In genomic region chr2:26559556-26559955, GRCh38 we compare ENCODE assay signal across 31 cellular contexts.
DNase-seq lines count a peak whose midpoint lies in the region; ATAC-seq and TF ChIP-seq lines count a peak whose summit lies in the region.
"Had no signal": no experiment of that assay in that cellular context is flagged by ENCODE, and none has a peak within 500 bp of the region (broad histone marks: within the 10 kb centered on the region; RNA-seq: fewer than 3 reads in every experiment).

No MANE protein-coding gene starts in this region.

- no peak overlapping the region for H2BK5ac ChIP-seq in mesendoderm (ENCODE audit: low read length)

- no peak overlapping the region for H3K27ac ChIP-seq in mesendoderm (ENCODE audit: low read depth, low read length)
- H3K27ac ChIP-seq: 22Rv1, C4-2B, HL-60, Peyer's patch, transverse colon had no signal

- no peak overlapping the region for H2BK15ac ChIP-seq in mesendoderm (replicated peaks; ENCODE audit: low read depth)

- intact Hi-C loops in natural killer cell (cut with micrococcal nuclease), result no loop called here

- H3K27me3 Mint-ChIP-seq in natural killer cell treated with Interleukin-12 subunit alpha and Interleukin-12 subunit beta and Interleukin-15 and Interleukin-18, amount 100 ng/mL, for 72 hours, result peaks cover 30 to 44% of the 10 kb centered on the region in 2 donors
- H3K27me3 Mint-ChIP-seq in natural killer cell (ENCODE audit: low read depth in 2 of 2), result peaks cover 52% of the 10 kb centered on the region in 2 donors

- WGBS in mesendoderm (ENCODE audit: extremely low coverage, insufficient coverage, low lambda C conversion rate), result no CpG with 5 or more reads among the region's 2 CpGs

- H3K79me1 ChIP-seq in mesendoderm (ENCODE audit: low read length), result no peaks in the 10 kb centered on the region

- no peak overlapping the region for H3K4me2 ChIP-seq in mesendoderm (ENCODE audit: low read length)

- H3K79me2 ChIP-seq in mesendoderm (ENCODE audit: control insufficient read depth, insufficient read depth, low read length), result no peaks in the 10 kb centered on the region

- H2AK5ac ChIP-seq in mesendoderm (ENCODE audit: low read length), result no peak overlapping the region

- DNase-seq in DMS 273 (lab: John Stamatoyannopoulos, UW; ENCODE audit: unreplicated experiment) (peak; percentile 24), DMS 273 treated with DMSO at 0.1 percent for 48 hours (lab: John Stamatoyannopoulos, UW) (no peak), natural killer cell (no peak), mesendoderm (peak; percentile 58), AG08395 (ENCODE audit: low spot score) (no peak)
- peak; percentile 18 for DNase-seq in natural killer cell treated with Interleukin-12 subunit alpha and Interleukin-12 subunit beta and Interleukin-15 and Interleukin-18, amount 100 ng/mL, for 72 hours (ENCODE audit: low spot score)
- DNase-seq: activated CD4-positive, alpha-beta T cell treated with anti-CD3 and anti-CD28 coated beads for 4 hours; activated naive CD4-positive, alpha-beta T cell treated with Interleukin-2 at 50 U/mL for 16 hours; activated T-cell treated with anti-CD3 and anti-CD28 coated beads, Interleukin-2, amount 50 U/mL, for 24 hours; Calu3; head of caudate nucleus; midbrain; MM.1S; naive B cell; NCI-H2029 treated with DMSO at 0.1 percent for 48 hours; NCI-H446; NCI-H82; nucleus accumbens; Peyer's patch; SIG-M5; SW 1271; transverse colon had no signal

- no peak overlapping the region for H4K8ac ChIP-seq in mesendoderm (ENCODE audit: low read depth, low read length)

- H4K5ac ChIP-seq in mesendoderm (ENCODE audit: low read length), result no peak overlapping the region

- no peak for TF ChIP-seq CTCF in natural killer cell (IDR thresholded peaks at IDR 0.05)

- no peak overlapping the region for H3K4me3 Mint-ChIP-seq in natural killer cell treated with Interleukin-12 subunit alpha and Interleukin-12 subunit beta and Interleukin-15 and Interleukin-18, amount 100 ng/mL, for 72 hours
- no peak overlapping the region for H3K4me3 Mint-ChIP-seq in natural killer cell
- H3K4me3 Mint-ChIP-seq: activated T-cell treated with anti-CD3 and anti-CD28 coated beads, Interleukin-2, amount 50 U/mL, for 24 hours; dendritic cell treated with granulocyte-macrophage colony-stimulating factor and Interleukin-4, amounts not matched to agents 40 ng/mL and 50 ng/mL, for 4 days; naive B cell; stimulated activated memory B cell treated with anti-CD40 and anti-IgM and Interleukin-4, amounts not matched to agents 10 μg/mL and 1 μg/mL and 100 μg/mL, for 72 hours had no signal

- H3K9ac ChIP-seq in mesendoderm (ENCODE audit: low read length), result no peak overlapping the region

- H3K4ac ChIP-seq in mesendoderm (ENCODE audit: low read depth, low read length), result no peak overlapping the region

- no peaks in the 10 kb centered on the region for H3K4me1 ChIP-seq in mesendoderm (ENCODE audit: control insufficient read depth, low read depth, low read length)

- H3K4me3 ChIP-seq in mesendoderm (ENCODE audit: low read length), result no peak overlapping the region
- H3K4me3 ChIP-seq: Peyer's patch, transverse colon had no signal

- H3K18ac ChIP-seq in mesendoderm (ENCODE audit: low read length), result no peak overlapping the region

- no peaks in the 10 kb centered on the region for H3K27me3 ChIP-seq in mesendoderm (ENCODE audit: insufficient read depth, low read length, poor library complexity)

- no peak overlapping the region for H2BK120ac ChIP-seq in mesendoderm (ENCODE audit: low read depth, low read length)

- H3K36me3 Mint-ChIP-seq in natural killer cell treated with Interleukin-12 subunit alpha and Interleukin-12 subunit beta and Interleukin-15 and Interleukin-18, amount 100 ng/mL, for 72 hours, result no peaks in the 10 kb centered on the region
- no peaks in the 10 kb centered on the region for H3K36me3 Mint-ChIP-seq in natural killer cell
- H3K36me3 Mint-ChIP-seq: brain; stimulated activated memory B cell treated with anti-CD40 and anti-IgM and Interleukin-4, amounts not matched to agents 10 μg/mL and 1 μg/mL and 100 μg/mL, for 72 hours had no signal

- no peak overlapping the region for H3K56ac ChIP-seq in mesendoderm (ENCODE audit: low read length)

- H3K4me1 Mint-ChIP-seq in natural killer cell treated with Interleukin-12 subunit alpha and Interleukin-12 subunit beta and Interleukin-15 and Interleukin-18, amount 100 ng/mL, for 72 hours (ENCODE audit: low read depth in 2 of 2), result peaks cover 0 to 5% of the 10 kb centered on the region in 2 donors
- peaks cover 0 to 4% of the 10 kb centered on the region in 2 donors for H3K4me1 Mint-ChIP-seq in natural killer cell

- H3K23ac ChIP-seq in mesendoderm (ENCODE audit: low read length), result peak overlapping the region; percentile 24

- H3K27ac Mint-ChIP-seq in natural killer cell treated with Interleukin-12 subunit alpha and Interleukin-12 subunit beta and Interleukin-15 and Interleukin-18, amount 100 ng/mL, for 72 hours, result no peak overlapping the region
- H3K27ac Mint-ChIP-seq in natural killer cell, result no peak overlapping the region
- H3K27ac Mint-ChIP-seq: activated T-cell treated with anti-CD3 and anti-CD28 coated beads, Interleukin-2, amount 50 U/mL, for 24 hours; dendritic cell treated with granulocyte-macrophage colony-stimulating factor and Interleukin-4, amounts not matched to agents 40 ng/mL and 50 ng/mL, for 4 days; naive B cell; stimulated activated memory B cell treated with anti-CD40 and anti-IgM and Interleukin-4, amounts not matched to agents 10 μg/mL and 1 μg/mL and 100 μg/mL, for 72 hours had no signal

- no peak for ATAC-seq in natural killer cell treated with Interleukin-12 subunit alpha and Interleukin-12 subunit beta and Interleukin-15 and Interleukin-18, amount 100 ng/mL, for 72 hours
- ATAC-seq in natural killer cell (no peak), GM21619 (IDR thresholded peaks at IDR 0.05; ENCODE audit: unreplicated experiment) (no peak), GM18870 (IDR thresholded peaks at IDR 0.05; ENCODE audit: unreplicated experiment) (no peak)
- ATAC-seq: esophagus mucosa; stimulated activated memory B cell treated with anti-CD40 and anti-IgM and Interleukin-4, amounts not matched to agents 10 μg/mL and 1 μg/mL and 100 μg/mL, for 72 hours had no signal

- H3K36me3 ChIP-seq in mesendoderm (ENCODE audit: control insufficient read depth, insufficient read depth, low read length), result no peaks in the 10 kb centered on the region
- H3K36me3 ChIP-seq: Peyer's patch, transverse colon had no signal

- H3K9me3 Mint-ChIP-seq in natural killer cell treated with Interleukin-12 subunit alpha and Interleukin-12 subunit beta and Interleukin-15 and Interleukin-18, amount 100 ng/mL, for 72 hours, result no peaks in the 10 kb centered on the region
- no peaks in the 10 kb centered on the region for H3K9me3 Mint-ChIP-seq in natural killer cell
- H3K9me3 Mint-ChIP-seq: activated T-cell treated with anti-CD3 and anti-CD28 coated beads, Interleukin-2, amount 50 U/mL, for 24 hours; dendritic cell treated with granulocyte-macrophage colony-stimulating factor and Interleukin-4, amounts not matched to agents 40 ng/mL and 50 ng/mL, for 4 days; naive B cell; stimulated activated memory B cell treated with anti-CD40 and anti-IgM and Interleukin-4, amounts not matched to agents 10 μg/mL and 1 μg/mL and 100 μg/mL, for 72 hours had no signal

Comparison
In these comparisons a context has a peak if more than half of its experiments do, and no peak if none do; other contexts are left out.
1. DNase-seq: peak in DMS 273 (single experiment), natural killer cell treated with Interleukin-12 subunit alpha and Interleukin-12 subunit beta and Interleukin-15 and Interleukin-18, amount 100 ng/mL, for 72 hours (single experiment) and mesendoderm (single experiment); none in DMS 273 treated with DMSO at 0.1 percent for 48 hours (single experiment), natural killer cell (single experiment) and AG08395 (single experiment).